ENCODE assay signal across 25 cellular contexts in genomic region chr6:33783781-33784520, GRCh38. TPM values are rescaled to one million over a fixed set of nuclear protein-coding genes. Genes with fewer than 3 reads are reported as not detected.
A peak's percentile ranks its signal among the peaks of the same experiment; 100 is the strongest.
DNase-seq lines count a peak whose midpoint lies in the region; ATAC-seq and TF ChIP-seq lines count a peak whose summit lies in the region.
"Had no signal": no experiment of that assay in that cellular context is flagged by ENCODE, and none has a peak within 500 bp of the region (broad histone marks: within the 10 kb centered on the region; RNA-seq: fewer than 3 reads in every experiment).

No MANE protein-coding gene starts in this region.

- no peaks in the 10 kb centered on the region for H3K9me3 ChIP-seq in osteoblast (ENCODE audit: low read depth, low read length)
- no peaks in the 10 kb centered on the region for H3K9me3 ChIP-seq in SK-N-SH
- H3K9me3 ChIP-seq: BE2C, MG63 had no signal

- H2AFZ ChIP-seq in osteoblast (ENCODE audit: low read length) (no peak overlapping the region), SK-N-SH (ENCODE audit: low read depth) (no peak overlapping the region)
- H2AFZ ChIP-seq: GM23338 had no signal

- H3K4me1 Mint-ChIP-seq in activated naive CD8-positive, alpha-beta T cell (ENCODE audit: low read depth), result peaks cover 53% of the 10 kb centered on the region
- peaks cover 42% of the 10 kb centered on the region for H3K4me1 Mint-ChIP-seq in activated naive CD8-positive, alpha-beta T cell treated with anti-CD3 and anti-CD28 coated beads for 36 hours
- peaks cover 26% of the 10 kb centered on the region for H3K4me1 Mint-ChIP-seq in activated T-helper 17 cell treated with anti-CD3 and anti-CD28 coated beads, Interleukin-2, amount 50 U/mL, for 72 hours

- 93% methylated on average over 7 of the region's 10 CpGs for WGBS in SK-N-SH (ENCODE audit: low lambda C conversion rate)

- TF ChIP-seq RAD21 in SK-N-SH (IDR thresholded peaks at IDR 0.05; ENCODE audit: low read length), result no peak

- no peaks in the 10 kb centered on the region for H3K27me3 Mint-ChIP-seq in activated naive CD8-positive, alpha-beta T cell
- H3K27me3 Mint-ChIP-seq in activated naive CD8-positive, alpha-beta T cell treated with anti-CD3 and anti-CD28 coated beads for 36 hours, result no peaks in the 10 kb centered on the region
- no peaks in the 10 kb centered on the region for H3K27me3 Mint-ChIP-seq in activated T-helper 17 cell treated with anti-CD3 and anti-CD28 coated beads, Interleukin-2, amount 50 U/mL, for 72 hours
- H3K27me3 Mint-ChIP-seq: CD4-positive, alpha-beta memory T cell had no signal

- ATAC-seq in activated T-helper 17 cell treated with anti-CD3 and anti-CD28 coated beads, Interleukin-2, amount 50 U/mL, for 72 hours (replicated peaks), result no peak
- ATAC-seq: GM23338, HCT116, PC-3 had no signal

- H3K4me3 ChIP-seq in epithelial cell of esophagus (ENCODE audit: low read length) (no peak overlapping the region), osteoblast (ENCODE audit: insufficient read depth, low read length) (no peak overlapping the region), SK-N-SH (ENCODE audit: low read depth in 2 of 2, low read length in 1 of 2) (no peak overlapping the region)
- H3K4me3 ChIP-seq: GM23338, MG63 had no signal

- peaks cover 47% of the 10 kb centered on the region for H3K4me1 ChIP-seq in osteoblast (ENCODE audit: insufficient read depth, low read length)
- peaks cover 39 to 51% of the 10 kb centered on the region in 2 experiments for H3K4me1 ChIP-seq in SK-N-SH (ENCODE audit: control insufficient read depth in 1 of 2, insufficient read depth in 2 of 2, low read depth in 1 of 2, low read length in 1 of 2)

- H3K4me2 ChIP-seq in osteoblast (ENCODE audit: insufficient read depth, low read length) (no peak overlapping the region), SK-N-SH (no peak overlapping the region)

- H4K20me1 ChIP-seq in osteoblast (ENCODE audit: insufficient read depth, low read length), result peaks cover 66% of the 10 kb centered on the region
- peaks cover 28% of the 10 kb centered on the region for H4K20me1 ChIP-seq in SK-N-SH (ENCODE audit: insufficient read depth)

- peak overlapping the region; percentile 34 for H3K27ac Mint-ChIP-seq in activated naive CD8-positive, alpha-beta T cell
- no peak overlapping the region for H3K27ac Mint-ChIP-seq in activated naive CD8-positive, alpha-beta T cell treated with anti-CD3 and anti-CD28 coated beads for 36 hours
- H3K27ac Mint-ChIP-seq in activated T-helper 17 cell treated with anti-CD3 and anti-CD28 coated beads, Interleukin-2, amount 50 U/mL, for 72 hours, result peak overlapping the region; percentile 57

- peaks cover 24% of the 10 kb centered on the region for H3F3A ChIP-seq in SK-N-SH (replicated peaks; ENCODE audit: insufficient read depth)

- no peak overlapping the region for H3K9ac ChIP-seq in SK-N-SH

- DNase-seq in activated naive CD8-positive, alpha-beta T cell treated with anti-CD3 and anti-CD28 coated beads for 36 hours, result no peak
- DNase-seq in epithelial cell of esophagus (ENCODE audit: low read depth) (peak; percentile 15), osteoblast (ENCODE audit: insufficient read length, low spot score, missing footprints) (peak; percentile 55), SK-N-SH (no peak), GM19238 (ENCODE audit: insufficient read length, low spot score) (no peak)
- DNase-seq in stimulated activated CD4-positive, alpha-beta T cell treated with anti-CD3 and anti-CD28 coated beads, Interleukin-1b, Interleukin-23, amount 100 ng/mL, for 48 hours, result no peak
- DNase-seq: BE2C; CD4-positive, alpha-beta memory T cell; DMS153; GDM1; Kasumi-1; MG63; NCI-H1048; NCI-H1436; NCI-H1930; NCI-H226; NCI-H526; PC-3 had no signal

- no peak overlapping the region for H3K4me3 Mint-ChIP-seq in activated naive CD8-positive, alpha-beta T cell
- H3K4me3 Mint-ChIP-seq in activated naive CD8-positive, alpha-beta T cell treated with anti-CD3 and anti-CD28 coated beads for 36 hours, result no peak overlapping the region
- no peak overlapping the region for H3K4me3 Mint-ChIP-seq in activated T-helper 17 cell treated with anti-CD3 and anti-CD28 coated beads, Interleukin-2, amount 50 U/mL, for 72 hours
- H3K4me3 Mint-ChIP-seq: GM23338 had no signal

- H3K27ac ChIP-seq in osteoblast (ENCODE audit: low read depth, low read length) (no peak overlapping the region), SK-N-SH (ENCODE audit: low read depth in 2 of 2, low read length in 1 of 2) (no peak overlapping the region)
- H3K27ac ChIP-seq: RWPE1 had no signal

- no peak for TF ChIP-seq EP300 in SK-N-SH (IDR thresholded peaks at IDR 0.05; ENCODE audit: borderline replicate concordance in 1 of 2, low read depth in 1 of 2, low read length in 1 of 2)

- TF ChIP-seq CTCF in epithelial cell of esophagus (IDR thresholded peaks at IDR 0.05; ENCODE audit: insufficient read depth, low read depth, low read length, missing control alignments) (no peak), osteoblast (IDR thresholded peaks at IDR 0.05; ENCODE audit: extremely low read depth, low read depth, low read length) (no peak), SK-N-SH (IDR thresholded peaks at IDR 0.05) (no peak)

- H3K27me3 ChIP-seq in osteoblast (ENCODE audit: insufficient read depth, low read length) (no peaks in the 10 kb centered on the region), SK-N-SH (ENCODE audit: insufficient read depth) (no peaks in the 10 kb centered on the region)
- H3K27me3 ChIP-seq: BE2C, MG63 had no signal

- CTCF ChIA-PET in SK-N-SH (lab: Yijun Ruan, JAX), result interaction anchor here (1.1 to 7.1 kb wide), 3 partner anchors 14 to 271 kb away, joined by 3 to 53 read pairs (median 3); no protein-coding TSS in a partner anchor

- H3K9me3 Mint-ChIP-seq in activated naive CD8-positive, alpha-beta T cell (ENCODE audit: low read depth), result no peaks in the 10 kb centered on the region
- H3K9me3 Mint-ChIP-seq in activated naive CD8-positive, alpha-beta T cell treated with anti-CD3 and anti-CD28 coated beads for 36 hours, result no peaks in the 10 kb centered on the region
- no peaks in the 10 kb centered on the region for H3K9me3 Mint-ChIP-seq in activated T-helper 17 cell treated with anti-CD3 and anti-CD28 coated beads, Interleukin-2, amount 50 U/mL, for 72 hours
- H3K9me3 Mint-ChIP-seq: CD4-positive, alpha-beta memory T cell; GM23338 had no signal

- no peaks in the 10 kb centered on the region for H3K9me2 ChIP-seq in SK-N-SH

- no peaks in the 10 kb centered on the region for H3K36me3 Mint-ChIP-seq in activated naive CD8-positive, alpha-beta T cell
- H3K36me3 Mint-ChIP-seq in activated naive CD8-positive, alpha-beta T cell treated with anti-CD3 and anti-CD28 coated beads for 36 hours, result peaks cover 31% of the 10 kb centered on the region
- peaks cover 87% of the 10 kb centered on the region for H3K36me3 Mint-ChIP-seq in activated T-helper 17 cell treated with anti-CD3 and anti-CD28 coated beads, Interleukin-2, amount 50 U/mL, for 72 hours (ENCODE audit: low read depth)

- H3K36me3 ChIP-seq in osteoblast (ENCODE audit: insufficient read depth, low read length) (peaks cover 65% of the 10 kb centered on the region), SK-N-SH (replicated peaks in 1 of 2; ENCODE audit: control insufficient read depth in 1 of 2, insufficient read depth in 2 of 2, low read length in 1 of 2) (peaks cover 38 to 66% of the 10 kb centered on the region in 2 experiments)

- H3K79me2 ChIP-seq in osteoblast (ENCODE audit: insufficient read depth, low read length) (peaks cover 73% of the 10 kb centered on the region), SK-N-SH (ENCODE audit: insufficient read depth) (peaks cover 68% of the 10 kb centered on the region)

- POLR2A ChIA-PET in SK-N-SH (lab: Yijun Ruan, JAX), result no interaction called here

TF ChIP-seq in SK-N-SH, 30 proteins besides CTCF, POLR2A, EP300 and RAD21 (continues in another document):
- TF ChIP-seq NRF1 (IDR thresholded peaks at IDR 0.05; ENCODE audit: low read depth, low read length) (no peak), USF1 (IDR thresholded peaks at IDR 0.05; ENCODE audit: borderline replicate concordance, low read depth) (no peak), TCF12 (IDR thresholded peaks at IDR 0.05) (no peak)

RNA-seq across cellular contexts. Expression of gene LEMD2, which starts 5.0 kb away (rescaled TPM):
- total RNA-seq in activated naive CD8-positive, alpha-beta T cell treated with anti-CD3 and anti-CD28 coated beads for 36 hours, result 10 to 100 TPM; 33.1 to 38.8 TPM
- 10 to 100 TPM; 51.0 to 54.3 TPM for total RNA-seq in activated T-helper 17 cell treated with anti-CD3 and anti-CD28 coated beads, Interleukin-2, amount 50 U/mL, for 72 hours
- 47.4 and 49.2 TPM in 2 replicates for total RNA-seq in osteoblast
- polyA plus RNA-seq in SK-N-SH (2012; rRNA removed), result 56.5 and 59.5 TPM in 2 replicates
- polyA plus RNA-seq in SK-N-SH (2012; cell fraction: cytosol; rRNA removed), result 32.2 and 37.6 TPM in 2 replicates
- 136 and 141 TPM in 2 replicates for polyA plus RNA-seq in SK-N-SH (2012; cell fraction: nucleus; rRNA removed)

RNA-seq across cellular contexts. Expression of gene MLN, which starts 19.9 kb away (rescaled TPM):
- total RNA-seq in activated naive CD8-positive, alpha-beta T cell treated with anti-CD3 and anti-CD28 coated beads for 36 hours, result not detected
- not detected for total RNA-seq in activated T-helper 17 cell treated with anti-CD3 and anti-CD28 coated beads, Interleukin-2, amount 50 U/mL, for 72 hours
- total RNA-seq in osteoblast, result not detected in 2 replicates
- polyA plus RNA-seq in SK-N-SH (2012; rRNA removed), result not detected in 2 replicates
- not detected in 2 replicates for polyA plus RNA-seq in SK-N-SH (2012; cell fraction: cytosol; rRNA removed)
- not detected in 2 replicates for polyA plus RNA-seq in SK-N-SH (2012; cell fraction: nucleus; rRNA removed)
- total RNA-seq: A172; CD4-positive, alpha-beta memory T cell; Daoy; GM23338; PC-3 had no signal
- polyA plus RNA-seq: CD4-positive, alpha-beta memory T cell; GM23338 had no signal

RNA-seq across cellular contexts. Expression of gene IP6K3, which starts 37.2 kb away (rescaled TPM):
- not detected for total RNA-seq in activated naive CD8-positive, alpha-beta T cell treated with anti-CD3 and anti-CD28 coated beads for 36 hours
- not detected for total RNA-seq in activated T-helper 17 cell treated with anti-CD3 and anti-CD28 coated beads, Interleukin-2, amount 50 U/mL, for 72 hours
- total RNA-seq in osteoblast, result under 0.01 and 0.29 TPM in 2 replicates
- polyA plus RNA-seq in SK-N-SH (2012; rRNA removed), result 0.13 and 0.21 TPM in 2 replicates
- polyA plus RNA-seq in SK-N-SH (2012; cell fraction: cytosol; rRNA removed), result 0.07 and 0.08 TPM in 2 replicates
- 0.18 and 0.32 TPM in 2 replicates for polyA plus RNA-seq in SK-N-SH (2012; cell fraction: nucleus; rRNA removed)
- total RNA-seq: CD4-positive, alpha-beta memory T cell; Daoy; PC-3 had no signal
- polyA plus RNA-seq: CD4-positive, alpha-beta memory T cell had no signal

Comparison
In these comparisons a context has a peak if more than half of its experiments do, and no peak if none do; other contexts are left out.
1. DNase-seq: peak in epithelial cell of esophagus (single experiment) and osteoblast (single experiment); none in activated naive CD8-positive, alpha-beta T cell treated with anti-CD3 and anti-CD28 coated beads for 36 hours (single experiment), stimulated activated CD4-positive, alpha-beta T cell treated with anti-CD3 and anti-CD28 coated beads, Interleukin-1b, Interleukin-23, amount 100 ng/mL, for 48 hours (single experiment), SK-N-SH (single experiment) and GM19238 (single experiment).